In genomic region chr3:128489860-128490649, GRCh38 we compare ENCODE assay signal across 9 cellular contexts. TPM values are rescaled to one million over a fixed set of nuclear protein-coding genes. Genes with fewer than 3 reads are reported as not detected.
DNase-seq lines count a peak whose midpoint lies in the region; ATAC-seq, FAIRE-seq and TF ChIP-seq lines count a peak whose summit lies in the region.
"Had no signal": no experiment of that assay in that cellular context is flagged by ENCODE, and none has a peak within 500 bp of the region (broad histone marks: within the 10 kb centered on the region; RNA-seq: fewer than 3 reads in every experiment).

No MANE protein-coding gene starts in this region.

- H3K27ac Mint-ChIP-seq in CD4-positive, alpha-beta memory T cell, result peak overlapping the region in 1 of 7 donors; percentile 62
- peak overlapping the region; percentile 49 for H3K27ac Mint-ChIP-seq in activated T-helper 2 cell treated with anti-CD3 and anti-CD28 coated beads, Interferon-gamma antibody, Interleukin-2, Interleukin-4, amounts not matched to agents 10 μg/mL and 5 μg/mL and 100 μg/mL, durations not matched to agents 14 hours and 24 hours and 36 hours

- peak overlapping the region; percentile 43 for H2AK9ac ChIP-seq in IMR-90 (replicated peaks; ENCODE audit: low read depth, low read length, poor library complexity)

- no peak overlapping the region for H2BK5ac ChIP-seq in IMR-90 (ENCODE audit: low read depth, low read length, poor library complexity, severe bottlenecking)

- H2BK20ac ChIP-seq in IMR-90 (ENCODE audit: low read depth, low read length), result no peak overlapping the region

- peaks cover 16 to 62% (median 31%) of the 10 kb centered on the region in 4 donors for H3K4me1 Mint-ChIP-seq in CD4-positive, alpha-beta memory T cell
- peaks cover 13% of the 10 kb centered on the region for H3K4me1 Mint-ChIP-seq in activated T-helper 2 cell treated with anti-CD3 and anti-CD28 coated beads, Interferon-gamma antibody, Interleukin-2, Interleukin-4, amounts not matched to agents 10 μg/mL and 5 μg/mL and 100 μg/mL, durations not matched to agents 14 hours and 24 hours and 36 hours (ENCODE audit: low read depth)

- 14% methylated on average over 37 of the region's 69 CpGs; no CpG with 5 or more reads in 1 of the 2 experiments for WGBS in IMR-90 (ENCODE audit: extremely low coverage in 2 of 2, insufficient read length in 1 of 2), 2 experiments

- H2AK5ac ChIP-seq in IMR-90 (ENCODE audit: low read depth, low read length), result peak overlapping the region; percentile 51; the same call in 1 of the 2 replicates

- H3K9me1 ChIP-seq in IMR-90 (ENCODE audit: insufficient read depth, low read length), result no peaks in the 10 kb centered on the region

- CTCF ChIA-PET in CD4-positive, alpha-beta memory T cell (lab: Charles Lee; ENCODE audit: partially characterized antibody), result interaction anchor here (1.4 kb wide), 1 partner anchor 9 kb away, joined by 4 read pairs; no protein-coding TSS in a partner anchor
- CTCF ChIA-PET in IMR-90 (lab: Yijun Ruan, JAX), result interaction anchor here (0.5 kb wide), 1 partner anchor 189 kb away, joined by 4 read pairs; no protein-coding TSS in a partner anchor

- no peak overlapping the region for H3K18ac ChIP-seq in IMR-90 (ENCODE audit: low read depth, low read length)

- H3K36me3 ChIP-seq in CD4-positive, alpha-beta memory T cell (ENCODE audit: insufficient read depth, low read length), result no peaks in the 10 kb centered on the region
- H3K36me3 ChIP-seq in IMR-90 (ENCODE audit: control insufficient read depth, insufficient read depth, low read length), result peaks cover 5% of the 10 kb centered on the region

- H3K14ac ChIP-seq in IMR-90 (replicated peaks; ENCODE audit: low read depth, low read length), result 0 out of 2 replicates have a peak overlapping the region, but pooled peaks have one; percentile 60

- TF ChIP-seq POLR2A in IMR-90 (IDR thresholded peaks at IDR 0.05; ENCODE audit: low read depth, low read length), result no peak

- no peak for ATAC-seq in IMR-90 (ENCODE audit: low read depth)
- ATAC-seq in left ventricle myocardium superior, result peak; percentile 18
- ATAC-seq in sciatic nerve, result no peak
- no peak for ATAC-seq in HG03521 (IDR thresholded peaks at IDR 0.05; ENCODE audit: unreplicated experiment)

- peak overlapping the region; percentile 79 for H3K9ac ChIP-seq in IMR-90 (ENCODE audit: low read depth, low read length)

- H3K4me3 ChIP-seq in CD4-positive, alpha-beta memory T cell (ENCODE audit: low read length in 2 of 2), result peak overlapping the region; percentile 23 to 42
- peak overlapping the region; percentile 52 for H3K4me3 ChIP-seq in IMR-90 (ENCODE audit: insufficient read depth, low read depth, low read length)

- H3K79me1 ChIP-seq in IMR-90 (ENCODE audit: low read depth in 1 of 2, low read length in 2 of 2), result peaks cover 5 to 25% of the 10 kb centered on the region in 2 experiments; a peak in 3 of 4 replicates

- peak overlapping the region; percentile 93 for H2AFZ ChIP-seq in IMR-90 (replicated peaks; ENCODE audit: low read length, poor library complexity)

- peaks cover 68% of the 10 kb centered on the region for H3K27me3 ChIP-seq in CD4-positive, alpha-beta memory T cell (ENCODE audit: insufficient read depth, low read length)
- peaks cover 42% of the 10 kb centered on the region; the same call in 1 of the 2 replicates for H3K27me3 ChIP-seq in IMR-90 (ENCODE audit: control insufficient read depth, insufficient read depth, low read length)

- POLR2A ChIA-PET in CD4-positive, alpha-beta memory T cell (lab: Charles Lee; ENCODE audit: partially characterized antibody), result interaction anchor here (0.8 kb wide), 1 partner anchor 336 kb away, joined by 3 read pairs; no protein-coding TSS in a partner anchor
- POLR2A ChIA-PET in IMR-90 (lab: Charles Lee; ENCODE audit: unreplicated experiment), result no interaction called here

- H4K91ac ChIP-seq in IMR-90 (ENCODE audit: insufficient read depth, low read depth, low read length), result no peak overlapping the region; the same call in 1 of the 2 replicates

- in situ Hi-C loops in IMR-90 (cut with MboI; ENCODE audit: low sequenced_read_pairs), result loop anchor here (5.0 to 10.0 kb wide), 2 partner anchors 318 to 395 kb away; no protein-coding TSS in a partner anchor

- dilution Hi-C loops in IMR-90 (cut with HindIII; ENCODE audit: low sequenced_read_pairs, unreplicated experiment), result no loop called here

- peak in 1 of 5 donors; percentile 26 for DNase-seq in CD4-positive, alpha-beta memory T cell
- DNase-seq in IMR-90 (no peak), left ventricle myocardium superior (peak; percentile 48), sciatic nerve (ENCODE audit: low spot score) (peak; percentile 57), medulla oblongata (ENCODE audit: extremely low spot score) (no peak), GM19239 (ENCODE audit: insufficient read length, low spot score) (no peak)
- no peak for DNase-seq in activated T-helper 2 cell treated with anti-CD3 and anti-CD28 coated beads, Interferon-gamma antibody, Interleukin-2, Interleukin-4, amounts not matched to agents 10 μg/mL and 5 μg/mL and 100 μg/mL, durations not matched to agents 14 hours and 24 hours and 36 hours (ENCODE audit: low spot score)

- peak overlapping the region in 1 of 2 experiments; percentile 87; a peak in 2 of 4 replicates for H4K8ac ChIP-seq in IMR-90 (ENCODE audit: low read depth in 2 of 2, low read length in 2 of 2)

- no peak overlapping the region for H3K56ac ChIP-seq in IMR-90 (ENCODE audit: extremely low read depth, insufficient read depth, low read length)

- H3K9me3 Mint-ChIP-seq in CD4-positive, alpha-beta memory T cell, result peaks cover 0 to 2% (median 0%) of the 10 kb centered on the region in 8 donors
- H3K9me3 Mint-ChIP-seq in activated T-helper 2 cell treated with anti-CD3 and anti-CD28 coated beads, Interferon-gamma antibody, Interleukin-2, Interleukin-4, amounts not matched to agents 10 μg/mL and 5 μg/mL and 100 μg/mL, durations not matched to agents 14 hours and 24 hours and 36 hours, result no peaks in the 10 kb centered on the region

- no peak overlapping the region for H4K5ac ChIP-seq in IMR-90 (ENCODE audit: low read depth, low read length)

- H3K23ac ChIP-seq in IMR-90 (ENCODE audit: low read depth, low read length), result peak overlapping the region; percentile 76

- no peaks in the 10 kb centered on the region for H3K36me3 Mint-ChIP-seq in CD4-positive, alpha-beta memory T cell
- no peaks in the 10 kb centered on the region for H3K36me3 Mint-ChIP-seq in activated T-helper 2 cell treated with anti-CD3 and anti-CD28 coated beads, Interferon-gamma antibody, Interleukin-2, Interleukin-4, amounts not matched to agents 10 μg/mL and 5 μg/mL and 100 μg/mL, durations not matched to agents 14 hours and 24 hours and 36 hours (ENCODE audit: low read depth)

- TF ChIP-seq CTCF in IMR-90 (conservative IDR thresholded peaks at IDR 0.05; ENCODE audit: low read depth, low read length), result no peak

- peaks cover 71% of the 10 kb centered on the region for H3K4me1 ChIP-seq in CD4-positive, alpha-beta memory T cell (ENCODE audit: insufficient read depth, low read length)
- peaks cover 8% of the 10 kb centered on the region for H3K4me1 ChIP-seq in IMR-90 (ENCODE audit: control insufficient read depth, insufficient read depth, low read length)

- TF ChIP-seq RAD21 in IMR-90 (IDR thresholded peaks at IDR 0.05; ENCODE audit: low read length), result no peak

- H2BK15ac ChIP-seq in IMR-90 (ENCODE audit: low read depth, low read length), result no peak overlapping the region

- intact Hi-C loops in CD4-positive, alpha-beta memory T cell (cut with micrococcal nuclease), result loop anchor here (10.0 kb wide), 1 partner anchor 185 kb away; no protein-coding TSS in a partner anchor
- intact Hi-C loops in IMR-90 (cut with micrococcal nuclease) (loop anchor here (2.0 kb wide), 1 partner anchor 97 kb away; no protein-coding TSS in a partner anchor), left ventricle myocardium superior (cut with micrococcal nuclease) (loop anchor here (10.0 kb wide), 1 partner anchor 415 kb away; no protein-coding TSS in a partner anchor), sciatic nerve (cut with DNase I) (no loop called here)
- intact Hi-C loops in activated T-helper 2 cell treated with anti-CD3 and anti-CD28 coated beads, Interferon-gamma antibody, Interleukin-2, Interleukin-4, amounts not matched to agents 10 μg/mL and 5 μg/mL and 100 μg/mL, durations not matched to agents 14 hours and 24 hours and 36 hours (cut with micrococcal nuclease), result loop anchor here (2.0 to 10.0 kb wide), 4 partner anchors 115 to 1482 kb away; partner anchors contain the start of genes CFAP92 and TRH

- peak overlapping the region; percentile 73 to 86 (median 80) for H3K4me3 Mint-ChIP-seq in CD4-positive, alpha-beta memory T cell
- peak overlapping the region; percentile 60 for H3K4me3 Mint-ChIP-seq in activated T-helper 2 cell treated with anti-CD3 and anti-CD28 coated beads, Interferon-gamma antibody, Interleukin-2, Interleukin-4, amounts not matched to agents 10 μg/mL and 5 μg/mL and 100 μg/mL, durations not matched to agents 14 hours and 24 hours and 36 hours (ENCODE audit: low read depth)

- peaks cover 43 to 51% of the 10 kb centered on the region in 2 donors for H3K27me3 Mint-ChIP-seq in CD4-positive, alpha-beta memory T cell
- peaks cover 66% of the 10 kb centered on the region for H3K27me3 Mint-ChIP-seq in activated T-helper 2 cell treated with anti-CD3 and anti-CD28 coated beads, Interferon-gamma antibody, Interleukin-2, Interleukin-4, amounts not matched to agents 10 μg/mL and 5 μg/mL and 100 μg/mL, durations not matched to agents 14 hours and 24 hours and 36 hours (ENCODE audit: low read depth)

- no peak for FAIRE-seq in GM19239 (lab: Jason Lieb, UNC)

- peak overlapping the region; percentile 84 for H3K4me2 ChIP-seq in IMR-90 (ENCODE audit: low read depth, low read length)

- H4K20me1 ChIP-seq in IMR-90 (ENCODE audit: insufficient read depth, low read length), result peaks cover 10% of the 10 kb centered on the region; the same call in 1 of the 2 replicates

- H2BK120ac ChIP-seq in IMR-90 (ENCODE audit: low read depth, low read length), result 0 out of 2 replicates have a peak overlapping the region, but pooled peaks have one; percentile 41

- H3K27ac ChIP-seq in CD4-positive, alpha-beta memory T cell (ENCODE audit: low read depth, low read length), result no peak overlapping the region
- peak overlapping the region; percentile 70 for H3K27ac ChIP-seq in IMR-90 (ENCODE audit: insufficient read depth, low read length)

- no peaks in the 10 kb centered on the region for H3K9me3 ChIP-seq in CD4-positive, alpha-beta memory T cell (ENCODE audit: control insufficient read depth in 1 of 2, low read length in 2 of 2)
- H3K9me3 ChIP-seq in IMR-90 (ENCODE audit: control insufficient read depth, insufficient read depth, low read length), result no peaks in the 10 kb centered on the region

- no peak overlapping the region; the same call in 1 of the 2 replicates for H3K4ac ChIP-seq in IMR-90 (ENCODE audit: low read depth, low read length)

- BruUV-seq in IMR-90 (replicated peaks; lab: Mats Ljungman, UMichigan), result no TSS peak

RNA-seq across cellular contexts. Expression of gene GATA2, which starts 2.9 kb away (rescaled TPM):
- total RNA-seq in CD4-positive, alpha-beta memory T cell, result not detected
- not detected for polyA plus RNA-seq in CD4-positive, alpha-beta memory T cell
- total RNA-seq in IMR-90 (2012; rRNA removed) (2.2 and 2.8 TPM in 2 replicates), left ventricle myocardium superior (8.0 TPM), sciatic nerve (23.5 TPM)
- polyA plus RNA-seq in IMR-90 (2012; rRNA removed), result 13.5 and 15.0 TPM in 2 replicates
- 10.9 and 15.4 TPM in 2 replicates for polyA plus RNA-seq in IMR-90 (2012; cell fraction: cytosol; rRNA removed)
- polyA plus RNA-seq in IMR-90 (2012; cell fraction: nucleus; rRNA removed; ENCODE audit: low replicate concordance), result 12.3 and 24.3 TPM in 2 replicates
- 0.09 and 0.28 TPM in 2 replicates for total RNA-seq in activated T-helper 2 cell treated with anti-CD3 and anti-CD28 coated beads, Interferon-gamma antibody, Interleukin-2, Interleukin-4, amounts not matched to agents 10 μg/mL and 5 μg/mL and 100 μg/mL, durations not matched to agents 14 hours and 24 hours and 36 hours

RNA-seq across cellular contexts. Expression of gene DNAJB8, which starts 23.4 kb away (rescaled TPM):
- total RNA-seq in CD4-positive, alpha-beta memory T cell, result not detected
- polyA plus RNA-seq in CD4-positive, alpha-beta memory T cell, result not detected
- total RNA-seq in IMR-90 (2012; rRNA removed) (not detected in 2 replicates), left ventricle myocardium superior (not detected), sciatic nerve (not detected)
- not detected in 2 replicates for polyA plus RNA-seq in IMR-90 (2012; rRNA removed)
- not detected in 2 replicates for polyA plus RNA-seq in IMR-90 (2012; cell fraction: cytosol; rRNA removed)
- not detected in 2 replicates for polyA plus RNA-seq in IMR-90 (2012; cell fraction: nucleus; rRNA removed; ENCODE audit: low replicate concordance)
- total RNA-seq in activated T-helper 2 cell treated with anti-CD3 and anti-CD28 coated beads, Interferon-gamma antibody, Interleukin-2, Interleukin-4, amounts not matched to agents 10 μg/mL and 5 μg/mL and 100 μg/mL, durations not matched to agents 14 hours and 24 hours and 36 hours, result not detected in 2 replicates
- total RNA-seq: LHCN-M2 had no signal

Comparison
In these comparisons a context has a peak if more than half of its experiments do, and no peak if none do; other contexts are left out.
1. DNase-seq: peak in left ventricle myocardium superior (single experiment) and sciatic nerve (single experiment); none in IMR-90 (single experiment), activated T-helper 2 cell treated with anti-CD3 and anti-CD28 coated beads, Interferon-gamma antibody, Interleukin-2, Interleukin-4, amounts not matched to agents 10 μg/mL and 5 μg/mL and 100 μg/mL, durations not matched to agents 14 hours and 24 hours and 36 hours (single experiment), medulla oblongata (single experiment) and GM19239 (single experiment).